ENCODE assay signal across 12 cellular contexts in the genomic region with DNA sequence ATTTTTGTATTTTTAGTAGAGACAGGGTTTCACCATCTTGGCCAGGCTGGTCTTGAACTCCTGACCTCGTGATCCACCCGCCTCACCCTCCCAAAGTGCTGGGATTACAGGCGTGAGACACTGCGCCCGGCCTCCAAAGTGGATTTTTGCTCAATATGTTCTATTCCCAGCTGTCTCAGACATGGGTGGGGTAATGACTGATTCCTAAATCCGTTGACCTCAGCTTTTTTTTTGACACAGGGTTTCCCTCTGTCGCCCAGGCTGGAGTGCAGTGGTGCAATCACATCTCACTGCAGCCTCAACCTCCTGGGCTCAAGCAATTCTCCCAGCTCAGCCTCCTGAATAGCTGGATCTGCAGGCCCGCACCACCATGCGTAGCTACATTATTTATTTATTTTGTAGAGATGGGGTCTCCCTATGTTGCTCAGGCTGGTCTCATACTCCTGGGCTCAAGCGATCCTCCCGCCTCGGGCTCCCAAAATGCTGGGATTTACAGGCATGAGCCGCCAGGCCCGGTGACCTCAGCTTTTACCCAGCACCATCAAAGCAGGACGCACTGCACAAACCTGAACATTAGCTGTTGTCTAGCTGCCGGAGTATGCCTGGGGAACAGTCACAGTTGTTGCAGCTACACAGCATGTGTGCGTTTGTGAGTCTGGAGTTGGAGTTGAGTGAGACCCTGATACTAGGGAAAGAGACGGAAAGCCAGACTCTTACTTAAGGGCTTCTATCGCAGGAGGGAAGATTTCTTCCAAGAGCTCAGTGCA. TPM values are rescaled to one million over a fixed set of nuclear protein-coding genes. Genes with fewer than 3 reads are reported as not detected.
DNase-seq lines count a peak whose midpoint lies in the region; ATAC-seq and TF ChIP-seq lines count a peak whose summit lies in the region.
"Had no signal": no experiment of that assay in that cellular context is flagged by ENCODE, and none has a peak within 500 bp of the region (broad histone marks: within the 10 kb centered on the region; RNA-seq: fewer than 3 reads in every experiment).

No MANE protein-coding gene starts in this region.

- H3K4me1 Mint-ChIP-seq in activated T-cell treated with anti-CD3 and anti-CD28 coated beads, Interleukin-2, amount 50 U/mL, for 72 hours (ENCODE audit: low read depth): peaks cover 53% of the 10 kb centered on the region
- H3K4me1 Mint-ChIP-seq in activated naive CD8-positive, alpha-beta T cell treated with anti-CD3 and anti-CD28 coated beads for 36 hours: peaks cover 35% of the 10 kb centered on the region

- H3K9me3 Mint-ChIP-seq in activated T-cell treated with anti-CD3 and anti-CD28 coated beads, Interleukin-2, amount 50 U/mL, for 72 hours: no peaks in the 10 kb centered on the region
- H3K9me3 Mint-ChIP-seq in activated naive CD8-positive, alpha-beta T cell treated with anti-CD3 and anti-CD28 coated beads for 36 hours: no peaks in the 10 kb centered on the region

- no peak for DNase-seq in activated T-cell treated with anti-CD3 and anti-CD28 coated beads, Interleukin-2, amount 50 U/mL, for 72 hours
- DNase-seq in activated T-cell treated with anti-CD3 and anti-CD28 coated beads, Interleukin-2, amount 50 U/mL, for 48 hours: no peak
- no peak for DNase-seq in activated naive CD8-positive, alpha-beta T cell treated with anti-CD3 and anti-CD28 coated beads for 36 hours
- DNase-seq in testis: no peak
- no peak for DNase-seq in stimulated activated naive CD4-positive, alpha-beta T cell (lab: John Stamatoyannopoulos, UW)
- no peak for DNase-seq in NCI-H187 treated with DMSO at 0.1 percent for 48 hours (lab: John Stamatoyannopoulos, UW)
- DNase-seq: mammary epithelial cell, NCI-H2029 had no signal

- intact Hi-C loops in testis (cut with DNase I; ENCODE audit: low total_unique reads): loop anchor here (5.0 kb wide), 1 partner anchor 189 kb away; no protein-coding TSS in a partner anchor

- no peak for TF ChIP-seq CTCF in testis (IDR thresholded peaks at IDR 0.05)

- H3K9ac ChIP-seq in muscle layer of colon (ENCODE audit: low read length): peak overlapping the region; percentile 71

- 83 to 84% methylated on average over 19 of the region's 19 CpGs for WGBS in testis, 2 donors

- no peaks in the 10 kb centered on the region for H3K36me3 Mint-ChIP-seq in activated T-cell treated with anti-CD3 and anti-CD28 coated beads, Interleukin-2, amount 50 U/mL, for 72 hours (ENCODE audit: insufficient read depth in 2 of 2)
- no peaks in the 10 kb centered on the region for H3K36me3 Mint-ChIP-seq in activated naive CD8-positive, alpha-beta T cell treated with anti-CD3 and anti-CD28 coated beads for 36 hours

- peak overlapping the region; percentile 89 for H3K27ac Mint-ChIP-seq in activated T-cell treated with anti-CD3 and anti-CD28 coated beads, Interleukin-2, amount 50 U/mL, for 72 hours
- peak overlapping the region; percentile 94 for H3K27ac Mint-ChIP-seq in activated naive CD8-positive, alpha-beta T cell treated with anti-CD3 and anti-CD28 coated beads for 36 hours

- peaks cover 29% of the 10 kb centered on the region for H3K4me1 ChIP-seq in muscle layer of colon (ENCODE audit: insufficient read depth, low read length)
- peaks cover 15% of the 10 kb centered on the region for H3K4me1 ChIP-seq in testis

- no peak for TF ChIP-seq POLR2A in testis (IDR thresholded peaks at IDR 0.05)

- no peak for ATAC-seq in activated T-cell treated with anti-CD3 and anti-CD28 coated beads, Interleukin-2, amount 50 U/mL, for 72 hours (replicated peaks in 1 of 2)
- ATAC-seq in HG03378 (IDR thresholded peaks at IDR 0.05; ENCODE audit: unreplicated experiment): no peak

- no peak overlapping the region for H3K4me3 ChIP-seq in muscle layer of colon (ENCODE audit: low read depth in 1 of 2, low read length in 2 of 2)
- no peak overlapping the region for H3K4me3 ChIP-seq in testis
- H3K4me3 ChIP-seq: hepatocyte, thyroid gland had no signal

- no peaks in the 10 kb centered on the region for H3K27me3 ChIP-seq in muscle layer of colon (ENCODE audit: control insufficient read depth in 1 of 2, insufficient read depth in 2 of 2, low read length in 2 of 2)
- no peaks in the 10 kb centered on the region for H3K27me3 ChIP-seq in testis
- H3K27me3 ChIP-seq: hepatocyte, thyroid gland had no signal

- H3K9me3 ChIP-seq in muscle layer of colon (ENCODE audit: low read length) (no peaks in the 10 kb centered on the region), testis (no peaks in the 10 kb centered on the region)
- H3K9me3 ChIP-seq: thyroid gland had no signal

- no peaks in the 10 kb centered on the region for H3K36me3 ChIP-seq in muscle layer of colon (ENCODE audit: insufficient read depth, low read length)
- H3K36me3 ChIP-seq in testis (ENCODE audit: low read depth, missing control alignments): no peaks in the 10 kb centered on the region
- H3K36me3 ChIP-seq: thyroid gland had no signal

- H3K27ac ChIP-seq in muscle layer of colon (ENCODE audit: low read depth, low read length) (peak overlapping the region; percentile 98), testis (peak overlapping the region; percentile 73 to 92)

- no peaks in the 10 kb centered on the region for H3K27me3 Mint-ChIP-seq in activated T-cell treated with anti-CD3 and anti-CD28 coated beads, Interleukin-2, amount 50 U/mL, for 72 hours (ENCODE audit: low read depth)
- no peaks in the 10 kb centered on the region for H3K27me3 Mint-ChIP-seq in activated naive CD8-positive, alpha-beta T cell treated with anti-CD3 and anti-CD28 coated beads for 36 hours

- peak overlapping the region; percentile 64 to 77 for H3K4me3 Mint-ChIP-seq in activated T-cell treated with anti-CD3 and anti-CD28 coated beads, Interleukin-2, amount 50 U/mL, for 72 hours
- H3K4me3 Mint-ChIP-seq in activated naive CD8-positive, alpha-beta T cell treated with anti-CD3 and anti-CD28 coated beads for 36 hours: no peak overlapping the region

RNA-seq across cellular contexts. Expression of a gene that starts 43.8 kb away (rescaled TPM):
- 10 to 100 TPM; 10.7 to 11.7 TPM for total RNA-seq in activated T-cell treated with anti-CD3 and anti-CD28 coated beads, Interleukin-2, amount 50 U/mL, for 72 hours
- total RNA-seq in activated naive CD8-positive, alpha-beta T cell treated with anti-CD3 and anti-CD28 coated beads for 36 hours: 1 to 10 TPM; 3.9 to 4.6 TPM
- total RNA-seq in testis: 100 to 1,000 TPM in 1 of 2 donors, 10 to 100 TPM in 1; 87.8 to 107 TPM
- 40.7 TPM for polyA plus RNA-seq in testis (ENCODE audit: insufficient read depth, low read depth, low replicate concordance)

Comparison
In these comparisons a context has a peak if more than half of its experiments do, and no peak if none do; other contexts are left out.
1. RNA of a gene that starts 43.8 kb away (total RNA-seq): 87.8 to 107 TPM in testis; 10.7 to 11.7 TPM in activated T-cell treated with anti-CD3 and anti-CD28 coated beads, Interleukin-2, amount 50 U/mL, for 72 hours and 3.9 to 4.6 TPM in activated naive CD8-positive, alpha-beta T cell treated with anti-CD3 and anti-CD28 coated beads for 36 hours; every median in the first group is over 4 times any median in the second.